8 cellular contexts compared by ENCODE assay signal in the genomic region with DNA sequence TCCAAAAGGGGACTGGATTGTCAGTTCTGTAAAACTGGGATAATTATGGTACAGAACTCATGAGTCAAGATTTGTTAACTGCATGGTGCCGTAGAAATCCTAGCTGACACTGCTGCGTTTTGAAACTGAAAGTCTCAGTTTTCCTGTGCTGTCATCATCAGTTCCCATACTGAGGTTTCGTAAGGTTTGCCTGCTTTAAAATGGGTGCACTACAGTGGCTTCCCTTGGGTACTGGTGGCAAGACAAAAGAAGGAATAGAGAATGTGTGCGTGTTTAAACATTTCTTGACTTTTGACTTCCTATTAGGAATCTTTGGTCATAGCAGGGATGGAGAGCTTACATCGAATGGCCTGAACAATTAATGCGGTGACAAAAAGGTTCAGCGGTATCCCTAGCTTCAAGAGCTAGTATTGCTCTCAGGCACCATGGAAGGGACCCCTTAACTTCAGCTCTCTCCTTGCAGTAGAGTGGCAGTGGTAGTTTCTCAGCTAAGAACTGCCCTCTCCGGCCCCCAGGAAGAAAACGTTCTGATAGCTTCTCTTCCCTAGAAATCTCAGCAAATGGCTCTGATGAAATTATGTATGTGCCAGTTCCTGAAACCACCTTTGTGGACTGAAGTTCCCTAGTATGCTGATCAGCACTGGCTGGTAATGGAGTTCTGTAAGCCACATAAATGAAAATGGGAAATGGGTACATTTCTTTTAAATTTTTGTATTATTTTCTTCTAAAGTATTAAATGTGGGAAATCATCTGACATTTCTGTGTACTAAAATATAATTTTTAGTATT. TPM values are rescaled to one million over a fixed set of nuclear protein-coding genes. Genes with fewer than 3 reads are reported as not detected.
DNase-seq lines count a peak whose midpoint lies in the region; ATAC-seq and TF ChIP-seq lines count a peak whose summit lies in the region.

No MANE protein-coding gene starts in this region.

- intact Hi-C loops in testis (cut with DNase I; ENCODE audit: low total_unique reads), result no loop called here

- H3K4me3 Mint-ChIP-seq in endodermal cell, result no peak overlapping the region

- peaks cover 6% of the 10 kb centered on the region for H3K9me3 Mint-ChIP-seq in endodermal cell

- no peaks in the 10 kb centered on the region for H3K27me3 Mint-ChIP-seq in endodermal cell (ENCODE audit: insufficient read depth)

- H3K9ac ChIP-seq in endodermal cell (ENCODE audit: extremely low read depth, low read length, poor library complexity, severe bottlenecking) (no peak overlapping the region), subcutaneous abdominal adipose tissue (ENCODE audit: low read length in 5 of 5) (peak overlapping the region in 4 of 5 donors; percentile 8 to 71 (median 40))

- no peaks in the 10 kb centered on the region for H3K27me3 ChIP-seq in endodermal cell (ENCODE audit: control insufficient read depth, insufficient read depth, low read length, poor library complexity, severe bottlenecking)
- no peaks in the 10 kb centered on the region for H3K27me3 ChIP-seq in subcutaneous abdominal adipose tissue (ENCODE audit: control insufficient read depth in 5 of 5, insufficient read depth in 4 of 5, low read length in 5 of 5)
- H3K27me3 ChIP-seq in testis, result no peaks in the 10 kb centered on the region

- H3K36me3 ChIP-seq in endodermal cell (ENCODE audit: control insufficient read depth, insufficient read depth, low read length) (no peaks in the 10 kb centered on the region), subcutaneous abdominal adipose tissue (ENCODE audit: control insufficient read depth in 5 of 5, insufficient read depth in 5 of 5, low read length in 5 of 5) (peaks cover 0 to 6% (median 5%) of the 10 kb centered on the region in 5 donors), testis (ENCODE audit: low read depth, missing control alignments) (no peaks in the 10 kb centered on the region)

- H3K4me1 ChIP-seq in endodermal cell (ENCODE audit: control insufficient read depth, insufficient read depth, low read length), result no peaks in the 10 kb centered on the region
- peaks cover 6 to 24% (median 22%) of the 10 kb centered on the region in 5 donors for H3K4me1 ChIP-seq in subcutaneous abdominal adipose tissue (ENCODE audit: control insufficient read depth in 5 of 5, insufficient read depth in 5 of 5, low read length in 5 of 5)
- no peaks in the 10 kb centered on the region for H3K4me1 ChIP-seq in testis

- H3K4me3 ChIP-seq in endodermal cell (ENCODE audit: low read length), result no peak overlapping the region
- peak overlapping the region; percentile 21 to 66 (median 47) for H3K4me3 ChIP-seq in subcutaneous abdominal adipose tissue (ENCODE audit: low read depth in 1 of 5, low read length in 5 of 5)
- no peak overlapping the region for H3K4me3 ChIP-seq in testis

- DNase-seq in stimulated activated CD4-positive, alpha-beta T cell treated with anti-CD3 and anti-CD28 coated beads, Interleukin-1b, Interleukin-23, amount 100 ng/mL, for 48 hours, result peak; percentile 3
- no peak for DNase-seq in stimulated activated CD4-positive, alpha-beta T cell treated with anti-CD3 and anti-CD28 coated beads, Interleukin-4, amount 100 ng/mL, for 24 hours
- DNase-seq in endodermal cell (no peak), iPS-NIHi11 (ENCODE audit: low spot score) (no peak), testis (no peak)
- DNase-seq in activated naive CD4-positive, alpha-beta T cell (lab: John Stamatoyannopoulos, UW), result no peak

- H3K27ac Mint-ChIP-seq in endodermal cell, result no peak overlapping the region

- no peak overlapping the region for H3K27ac ChIP-seq in endodermal cell (ENCODE audit: low read depth, low read length)
- peak overlapping the region; percentile 92 for H3K27ac ChIP-seq in subcutaneous abdominal adipose tissue (ENCODE audit: low read depth, low read length)
- no peak overlapping the region for H3K27ac ChIP-seq in testis

- peaks cover 18% of the 10 kb centered on the region for H3K4me1 Mint-ChIP-seq in endodermal cell

- H3K36me3 Mint-ChIP-seq in endodermal cell (ENCODE audit: low read depth), result peaks cover 13% of the 10 kb centered on the region

- no peak for TF ChIP-seq POLR2A in testis (IDR thresholded peaks at IDR 0.05)

- peak; percentile 82 for ATAC-seq in HG03175 (IDR thresholded peaks at IDR 0.05; ENCODE audit: unreplicated experiment)

- peaks cover 8% of the 10 kb centered on the region for H3K9me3 ChIP-seq in endodermal cell (ENCODE audit: control insufficient read depth, low read length)
- no peaks in the 10 kb centered on the region for H3K9me3 ChIP-seq in subcutaneous abdominal adipose tissue (ENCODE audit: control insufficient read depth in 5 of 5, low read length in 5 of 5)
- no peaks in the 10 kb centered on the region for H3K9me3 ChIP-seq in testis

- WGBS in endodermal cell (ENCODE audit: insufficient coverage in 1 of 2, insufficient read length in 1 of 2), 2 experiments, result 93 to 94% methylated on average over 6 to 9 of the region's 9 CpGs
- 81 to 90% methylated on average over 9 of the region's 9 CpGs for WGBS in testis, 2 donors

- TF ChIP-seq CTCF in endodermal cell (conservative IDR thresholded peaks at IDR 0.05), result peak; percentile 25
- TF ChIP-seq CTCF in testis (IDR thresholded peaks at IDR 0.05), result no peak

RNA-seq across cellular contexts. Expression of a gene that starts 28.9 kb away (rescaled TPM):
- total RNA-seq in endodermal cell, result 10 to 100 TPM; 53.5 to 55.2 TPM
- 30.0 TPM for polyA plus RNA-seq in endodermal cell (2013, experiment 1 of 2)
- polyA plus RNA-seq in endodermal cell (2013, experiment 2 of 2), result 29.1 TPM
- total RNA-seq in testis, result 10 to 100 TPM; 58.0 to 75.7 TPM
- 33.1 TPM for polyA plus RNA-seq in testis (ENCODE audit: insufficient read depth, low read depth, low replicate concordance)

Comparison
In these comparisons a context has a peak if more than half of its experiments do, and no peak if none do; other contexts are left out.
1. H3K4me3 ChIP-seq: peak in subcutaneous abdominal adipose tissue (5 of 5); none in endodermal cell (single experiment) and testis (0 of 2).